Comparison of ENCODE assay signal across 1 cellular context in the genomic region with DNA sequence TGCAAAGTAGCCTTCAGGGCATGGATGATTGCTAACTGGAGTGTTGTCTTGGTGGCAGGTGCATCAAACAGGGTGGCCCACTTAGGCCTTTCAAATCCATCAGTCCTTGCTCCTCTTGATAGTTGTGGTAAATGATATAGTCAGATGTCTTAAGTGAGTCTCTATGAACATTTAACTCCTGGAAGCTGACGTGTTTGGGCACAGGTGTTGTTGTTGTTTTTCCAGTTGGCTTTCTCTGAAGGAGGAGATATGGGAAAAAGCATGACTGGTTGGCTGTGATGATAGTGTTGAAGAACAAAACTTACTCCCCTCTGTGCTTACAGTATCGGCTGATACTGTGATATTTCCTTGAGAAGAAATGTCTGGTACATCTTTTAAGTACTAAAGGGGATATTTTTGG.
TF ChIP-seq lines count a peak whose summit lies in the region.

No MANE protein-coding gene starts in this region.

TF ChIP-seq in GM23338, 12 proteins besides CTCF, POLR2A, EP300 and RAD21 (continued from another document):
- TF ChIP-seq, protein P1, sequence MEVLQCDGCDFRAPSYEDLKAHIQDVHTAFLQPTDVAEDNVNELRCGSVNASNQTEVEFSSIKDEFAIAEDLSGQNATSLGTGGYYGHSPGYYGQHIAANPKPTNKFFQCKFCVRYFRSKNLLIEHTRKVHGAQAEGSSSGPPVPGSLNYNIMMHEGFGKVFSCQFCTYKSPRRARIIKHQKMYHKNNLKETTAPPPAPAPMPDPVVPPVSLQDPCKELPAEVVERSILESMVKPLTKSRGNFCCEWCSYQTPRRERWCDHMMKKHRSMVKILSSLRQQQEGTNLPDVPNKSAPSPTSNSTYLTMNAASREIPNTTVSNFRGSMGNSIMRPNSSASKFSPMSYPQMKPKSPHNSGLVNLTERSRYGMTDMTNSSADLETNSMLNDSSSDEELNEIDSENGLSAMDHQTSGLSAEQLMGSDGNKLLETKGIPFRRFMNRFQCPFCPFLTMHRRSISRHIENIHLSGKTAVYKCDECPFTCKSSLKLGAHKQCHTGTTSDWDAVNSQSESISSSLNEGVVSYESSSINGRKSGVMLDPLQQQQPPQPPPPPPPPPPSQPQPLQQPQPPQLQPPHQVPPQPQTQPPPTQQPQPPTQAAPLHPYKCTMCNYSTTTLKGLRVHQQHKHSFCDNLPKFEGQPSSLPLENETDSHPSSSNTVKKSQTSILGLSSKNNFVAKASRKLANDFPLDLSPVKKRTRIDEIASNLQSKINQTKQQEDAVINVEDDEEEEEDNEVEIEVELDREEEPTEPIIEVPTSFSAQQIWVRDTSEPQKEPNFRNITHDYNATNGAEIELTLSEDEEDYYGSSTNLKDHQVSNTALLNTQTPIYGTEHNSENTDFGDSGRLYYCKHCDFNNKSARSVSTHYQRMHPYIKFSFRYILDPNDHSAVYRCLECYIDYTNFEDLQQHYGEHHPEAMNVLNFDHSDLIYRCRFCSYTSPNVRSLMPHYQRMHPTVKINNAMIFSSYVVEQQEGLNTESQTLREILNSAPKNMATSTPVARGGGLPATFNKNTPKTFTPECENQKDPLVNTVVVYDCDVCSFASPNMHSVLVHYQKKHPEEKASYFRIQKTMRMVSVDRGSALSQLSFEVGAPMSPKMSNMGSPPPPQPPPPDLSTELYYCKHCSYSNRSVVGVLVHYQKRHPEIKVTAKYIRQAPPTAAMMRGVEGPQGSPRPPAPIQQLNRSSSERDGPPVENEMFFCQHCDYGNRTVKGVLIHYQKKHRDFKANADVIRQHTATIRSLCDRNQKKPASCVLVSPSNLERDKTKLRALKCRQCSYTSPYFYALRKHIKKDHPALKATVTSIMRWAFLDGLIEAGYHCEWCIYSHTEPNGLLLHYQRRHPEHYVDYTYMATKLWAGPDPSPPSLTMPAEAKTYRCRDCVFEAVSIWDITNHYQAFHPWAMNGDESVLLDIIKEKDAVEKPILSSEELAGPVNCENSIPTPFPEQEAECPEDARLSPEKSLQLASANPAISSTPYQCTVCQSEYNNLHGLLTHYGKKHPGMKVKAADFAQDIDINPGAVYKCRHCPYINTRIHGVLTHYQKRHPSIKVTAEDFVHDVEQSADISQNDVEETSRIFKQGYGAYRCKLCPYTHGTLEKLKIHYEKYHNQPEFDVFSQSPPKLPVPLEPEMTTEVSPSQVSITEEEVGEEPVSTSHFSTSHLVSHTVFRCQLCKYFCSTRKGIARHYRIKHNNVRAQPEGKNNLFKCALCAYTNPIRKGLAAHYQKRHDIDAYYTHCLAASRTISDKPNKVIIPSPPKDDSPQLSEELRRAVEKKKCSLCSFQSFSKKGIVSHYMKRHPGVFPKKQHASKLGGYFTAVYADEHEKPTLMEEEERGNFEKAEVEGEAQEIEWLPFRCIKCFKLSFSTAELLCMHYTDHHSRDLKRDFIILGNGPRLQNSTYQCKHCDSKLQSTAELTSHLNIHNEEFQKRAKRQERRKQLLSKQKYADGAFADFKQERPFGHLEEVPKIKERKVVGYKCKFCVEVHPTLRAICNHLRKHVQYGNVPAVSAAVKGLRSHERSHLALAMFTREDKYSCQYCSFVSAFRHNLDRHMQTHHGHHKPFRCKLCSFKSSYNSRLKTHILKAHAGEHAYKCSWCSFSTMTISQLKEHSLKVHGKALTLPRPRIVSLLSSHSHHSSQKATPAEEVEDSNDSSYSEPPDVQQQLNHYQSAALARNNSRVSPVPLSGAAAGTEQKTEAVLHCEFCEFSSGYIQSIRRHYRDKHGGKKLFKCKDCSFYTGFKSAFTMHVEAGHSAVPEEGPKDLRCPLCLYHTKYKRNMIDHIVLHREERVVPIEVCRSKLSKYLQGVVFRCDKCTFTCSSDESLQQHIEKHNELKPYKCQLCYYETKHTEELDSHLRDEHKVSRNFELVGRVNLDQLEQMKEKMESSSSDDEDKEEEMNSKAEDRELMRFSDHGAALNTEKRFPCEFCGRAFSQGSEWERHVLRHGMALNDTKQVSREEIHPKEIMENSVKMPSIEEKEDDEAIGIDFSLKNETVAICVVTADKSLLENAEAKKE (CRISPR knock-in tag; IDR thresholded peaks at IDR 0.05) = no peak
TF ChIP-seq in GM23338: peak in this region for 0.
